ENCODE assay signal across 21 cellular contexts in genomic region chr5:14787801-14788579, GRCh38.
"Had no signal": no experiment of that assay in that cellular context is flagged by ENCODE, and none has a peak within 500 bp of the region (broad histone marks: within the 10 kb centered on the region; RNA-seq: fewer than 3 reads in every experiment).

No MANE protein-coding gene starts in this region.

- H3K9me3 Mint-ChIP-seq: activated naive CD4-positive, alpha-beta T cell treated with anti-CD3 and anti-CD28 coated beads, Interleukin-2, amount 50 U/mL, for 24 hours; effector memory CD8-positive, alpha-beta T cell; immature natural killer cell; memory B cell; naive B cell; stimulated activated naive CD8-positive, alpha-beta T cell treated with anti-CD3 and anti-CD28 coated beads, Interleukin-15, amount 100 ng/mL, for 72 hours had no signal

- H2AFZ ChIP-seq: neural progenitor cell had no signal

- ATAC-seq: effector memory CD8-positive, alpha-beta T cell; left ventricle myocardium superior; right cardiac atrium; stimulated activated naive CD8-positive, alpha-beta T cell treated with anti-CD3 and anti-CD28 coated beads, Interleukin-15, amount 100 ng/mL, for 72 hours had no signal

- H3K4me3 Mint-ChIP-seq: activated naive CD4-positive, alpha-beta T cell treated with anti-CD3 and anti-CD28 coated beads, Interleukin-2, amount 50 U/mL, for 24 hours; effector memory CD8-positive, alpha-beta T cell; immature natural killer cell; memory B cell; neural progenitor cell; stimulated activated naive CD8-positive, alpha-beta T cell treated with anti-CD3 and anti-CD28 coated beads, Interleukin-15, amount 100 ng/mL, for 72 hours had no signal

- H3K27me3 ChIP-seq: neural progenitor cell, suprapubic skin, transverse colon, vagina had no signal

- H3K4me1 ChIP-seq: neural progenitor cell, suprapubic skin, transverse colon, vagina had no signal

- H3K4me3 ChIP-seq: neural progenitor cell, skin epidermis, suprapubic skin, transverse colon, vagina had no signal

- H3K4me1 Mint-ChIP-seq: neural progenitor cell had no signal

- H3K27ac ChIP-seq: neural progenitor cell, skin epidermis, suprapubic skin, transverse colon, vagina, WERI-Rb-1 had no signal

- H3K9me3 ChIP-seq: suprapubic skin, transverse colon, vagina had no signal

- H3K27ac Mint-ChIP-seq: activated naive CD4-positive, alpha-beta T cell treated with anti-CD3 and anti-CD28 coated beads, Interleukin-2, amount 50 U/mL, for 24 hours; memory B cell; neural progenitor cell; progenitor cell of endocrine pancreas; stimulated activated naive CD8-positive, alpha-beta T cell treated with anti-CD3 and anti-CD28 coated beads, Interleukin-15, amount 100 ng/mL, for 72 hours had no signal

- FAIRE-seq: bronchial epithelial cell had no signal

- H3K36me3 ChIP-seq: neural progenitor cell, suprapubic skin, vagina had no signal

- DNase-seq: activated CD4-positive, alpha-beta T cell treated with anti-CD3 and anti-CD28 coated beads for 1 hour; activated CD8-positive, alpha-beta memory T cell treated with anti-CD3 and anti-CD28 coated beads for 24 hours; activated CD8-positive, alpha-beta memory T cell treated with anti-CD3 and anti-CD28 coated beads, Interleukin-2, amount 50 U/mL, for 48 hours; activated gamma-delta T cell; effector memory CD8-positive, alpha-beta T cell; immature natural killer cell; kidney glomerular epithelial cell; left ventricle myocardium superior; naive B cell; right cardiac atrium; stimulated activated naive CD8-positive, alpha-beta T cell treated with anti-CD3 and anti-CD28 coated beads, Interleukin-15, amount 100 ng/mL, for 72 hours; transverse colon; WERI-Rb-1 had no signal

- H3K9ac ChIP-seq: neural progenitor cell had no signal

- H3K4me2 ChIP-seq: neural progenitor cell had no signal

- H3K27me3 Mint-ChIP-seq: activated naive CD4-positive, alpha-beta T cell treated with anti-CD3 and anti-CD28 coated beads, Interleukin-2, amount 50 U/mL, for 24 hours; effector memory CD8-positive, alpha-beta T cell; memory B cell; naive B cell; progenitor cell of endocrine pancreas; stimulated activated naive CD8-positive, alpha-beta T cell treated with anti-CD3 and anti-CD28 coated beads, Interleukin-15, amount 100 ng/mL, for 72 hours had no signal
